Comparison of ENCODE assay signal across 8 cellular contexts in genomic region chr16:4682616-4683254, GRCh38. TPM values are rescaled to one million over a fixed set of nuclear protein-coding genes. Genes with fewer than 3 reads are reported as not detected.
A peak's percentile ranks its signal among the peaks of the same experiment; 100 is the strongest.
DNase-seq lines count a peak whose midpoint lies in the region; ATAC-seq and TF ChIP-seq lines count a peak whose summit lies in the region.

No MANE protein-coding gene starts in this region.

- TF ChIP-seq EP300 in esophagus muscularis mucosa (IDR thresholded peaks at IDR 0.05), result no peak

- H3K4me3 ChIP-seq in esophagus muscularis mucosa (peak overlapping the region in 2 of 4 donors; percentile 22 to 32), psoas muscle (no peak overlapping the region)

- 73% methylated on average over 16 of the region's 36 CpGs for WGBS in esophagus muscularis mucosa
- 74 to 77% (median 76%) methylated on average over 36 of the region's 36 CpGs for WGBS in psoas muscle, 3 donors

- H3K9me3 ChIP-seq in esophagus muscularis mucosa (no peaks in the 10 kb centered on the region), psoas muscle (no peaks in the 10 kb centered on the region)

- H3K27me3 ChIP-seq in esophagus muscularis mucosa (no peaks in the 10 kb centered on the region), psoas muscle (ENCODE audit: insufficient read depth in 3 of 3, low read length in 2 of 3) (no peaks in the 10 kb centered on the region)

- DNase-seq in NCI-H82 (lab: John Stamatoyannopoulos, UW) (peak; percentile 38), NCI-H82 treated with DMSO at 0.1 percent for 48 hours (lab: John Stamatoyannopoulos, UW; ENCODE audit: unreplicated experiment) (no peak), UCSD-AML1 (lab: John Stamatoyannopoulos, UW; ENCODE audit: unreplicated experiment) (peak; percentile 42), esophagus muscularis mucosa (ENCODE audit: extremely low spot score) (no peak), psoas muscle (peak in 1 of 2 donors; percentile 78), COLO829 (ENCODE audit: low spot score) (no peak)

- intact Hi-C loops in esophagus muscularis mucosa (cut with DNase I) (loop anchor here (5.0 kb wide), 1 partner anchor 70 kb away; the partner anchor contains the start of gene UBALD1), psoas muscle (cut with DNase I) (no loop called here)

- peak in 3 of 4 donors; percentile 17 to 46 (median 42) for ATAC-seq in psoas muscle
- ATAC-seq in HG02884 (IDR thresholded peaks at IDR 0.05; ENCODE audit: unreplicated experiment), result no peak
- no peak for ATAC-seq in GM18870 (IDR thresholded peaks at IDR 0.05; ENCODE audit: unreplicated experiment)

- H3K36me3 ChIP-seq in esophagus muscularis mucosa (peaks cover 11 to 99% (median 87%) of the 10 kb centered on the region in 4 donors), psoas muscle (ENCODE audit: insufficient read depth in 1 of 2, low read depth in 1 of 2) (peaks cover 2 to 77% of the 10 kb centered on the region in 2 donors)

- no peak for TF ChIP-seq POLR2A in esophagus muscularis mucosa (IDR thresholded peaks at IDR 0.05; ENCODE audit: low read depth)

- H3K27ac ChIP-seq in esophagus muscularis mucosa (replicated peaks in 1 of 4) (peak overlapping the region; percentile 20 to 64 (median 52)), psoas muscle (peak overlapping the region; percentile 36)

- H3K4me1 ChIP-seq in esophagus muscularis mucosa (peaks cover 18 to 49% (median 37%) of the 10 kb centered on the region in 4 donors), psoas muscle (peaks cover 22% of the 10 kb centered on the region)

- TF ChIP-seq CTCF in esophagus muscularis mucosa (IDR thresholded peaks at IDR 0.05) (peak; percentile 23 to 66 (median 31)), psoas muscle (IDR thresholded peaks at IDR 0.05) (peak; percentile 30)

RNA-seq across cellular contexts. Expression of gene NUDT16L1, which starts 10.6 kb away (rescaled TPM):
- total RNA-seq in esophagus muscularis mucosa, result 10 to 100 TPM; 18.1 to 33.9 (median 24.6) TPM
- total RNA-seq in psoas muscle, result 10 to 100 TPM in 1 of 4 donors, 1 to 10 TPM in 3; 6.3 to 20.2 (median 8.4) TPM
- 1 to 10 TPM; 6.6 to 9.7 (median 7.4) TPM for polyA plus RNA-seq in psoas muscle

RNA-seq across cellular contexts. Expression of gene ANKS3, which starts 51.3 kb away (rescaled TPM):
- 10 to 100 TPM; 17.0 to 29.0 (median 24.7) TPM for total RNA-seq in esophagus muscularis mucosa
- total RNA-seq in psoas muscle, result 1 to 10 TPM; 5.2 to 9.1 (median 7.4) TPM
- 10 to 100 TPM; 10.7 to 15.0 (median 14.2) TPM for polyA plus RNA-seq in psoas muscle

RNA-seq across cellular contexts. Expression of gene DNAAF8, which starts 51.6 kb away (rescaled TPM):
- total RNA-seq in esophagus muscularis mucosa, result 1 to 10 TPM in 2 of 4 donors, under 1 TPM in 2; 0.42 to 1.7 (median 0.94) TPM
- total RNA-seq in psoas muscle, result 1 to 10 TPM in 1 of 4 donors, under 1 TPM in 2, not detected in 1; 0.42 to 1.1 (median 0.71) TPM
- polyA plus RNA-seq in psoas muscle, result 1 to 10 TPM; 1.2 to 2.1 (median 1.8) TPM

RNA-seq across cellular contexts. Expression of gene MGRN1, which starts 58.1 kb away (rescaled TPM):
- total RNA-seq in esophagus muscularis mucosa (10 to 100 TPM; 40.3 to 75.6 (median 48.5) TPM), psoas muscle (10 to 100 TPM; 44.2 to 63.1 (median 59.4) TPM)
- 10 to 100 TPM; 20.2 to 36.3 (median 24.6) TPM for polyA plus RNA-seq in psoas muscle

Comparison
In these comparisons a context has a peak if more than half of its experiments do, and no peak if none do; other contexts are left out.
1. DNase-seq: peak in NCI-H82 (single experiment) and UCSD-AML1 (single experiment); none in NCI-H82 treated with DMSO at 0.1 percent for 48 hours (single experiment), esophagus muscularis mucosa (single experiment) and COLO829 (single experiment).
2. ATAC-seq: peak in psoas muscle (3 of 4); none in HG02884 (single experiment) and GM18870 (single experiment).